21 cellular contexts compared by ENCODE assay signal in the genomic region with DNA sequence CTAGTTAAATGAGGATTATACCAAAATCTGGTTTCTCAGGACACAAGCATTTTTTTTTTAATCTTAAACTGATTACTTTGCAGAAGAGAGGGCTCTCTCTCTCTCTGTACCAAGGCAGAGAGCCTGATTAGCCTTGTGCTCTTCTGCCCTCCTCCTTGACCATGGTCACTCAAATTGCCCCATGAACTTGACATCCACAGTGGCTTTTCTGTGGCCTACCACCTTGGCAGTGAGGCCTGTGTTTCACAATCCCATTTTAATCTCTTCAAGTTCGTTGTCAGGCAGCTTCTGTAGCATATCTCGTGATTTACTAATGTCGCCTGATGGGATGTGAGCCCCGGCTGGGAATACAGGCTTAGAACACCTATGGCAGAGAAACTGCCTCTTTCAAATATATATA. TPM values are rescaled to one million over a fixed set of nuclear protein-coding genes. Genes with fewer than 3 reads are reported as not detected.
DNase-seq lines count a peak whose midpoint lies in the region; ATAC-seq and TF ChIP-seq lines count a peak whose summit lies in the region.
"Had no signal": no experiment of that assay in that cellular context is flagged by ENCODE, and none has a peak within 500 bp of the region (broad histone marks: within the 10 kb centered on the region; RNA-seq: fewer than 3 reads in every experiment).

No MANE protein-coding gene starts in this region.

- H3K9me3 Mint-ChIP-seq in nephron, result no peaks in the 10 kb centered on the region
- H3K9me3 Mint-ChIP-seq: CD14-positive monocyte; CD8-positive, alpha-beta memory T cell had no signal

- H3K4me3 Mint-ChIP-seq in nephron, result no peak overlapping the region
- H3K4me3 Mint-ChIP-seq: CD14-positive monocyte; CD8-positive, alpha-beta memory T cell had no signal

- H3K27ac ChIP-seq in BLaER1 treated with 17β-estradiol and CSF1 and Interleukin-3, amounts not matched to agents 10 nM and 100 nM, result no peak overlapping the region
- H3K27ac ChIP-seq: Peyer's patch had no signal

- H3K27me3 ChIP-seq in BLaER1 treated with 17β-estradiol and CSF1 and Interleukin-3, amounts not matched to agents 10 nM and 100 nM, result no peaks in the 10 kb centered on the region
- H3K27me3 ChIP-seq: Peyer's patch had no signal

- no peak for TF ChIP-seq CTCF in nephron (IDR thresholded peaks at IDR 0.05; ENCODE audit: unreplicated experiment in 3 of 3)

- intact Hi-C loops in left colon (cut with DNase I, micrococcal nuclease), result no loop called here

- H3K4me2 ChIP-seq in BLaER1 treated with 17β-estradiol and CSF1 and Interleukin-3, amounts not matched to agents 10 nM and 100 nM, result peak overlapping the region in 8 of 11 experiments; percentile 9 to 65 (median 48); a peak in 8 of 22 replicates

- no peaks in the 10 kb centered on the region for H3K9me3 ChIP-seq in BLaER1 treated with 17β-estradiol and CSF1 and Interleukin-3, amounts not matched to agents 10 nM and 100 nM (replicated peaks in 1 of 11)
- H3K9me3 ChIP-seq: Peyer's patch had no signal

- no peaks in the 10 kb centered on the region for H4K20me1 ChIP-seq in BLaER1 treated with 17β-estradiol and CSF1 and Interleukin-3, amounts not matched to agents 10 nM and 100 nM

- DNase-seq in OCI-M1 (lab: John Stamatoyannopoulos, UW) (peak; percentile 3), left colon (no peak)
- DNase-seq: CD8-positive, alpha-beta memory T cell; DMS 273 treated with DMSO at 0.1 percent for 48 hours; DMS79 treated with DMSO at 0.1 percent for 48 hours; Karpas-422; NCI-H1417 treated with DMSO at 0.1 percent for 48 hours; NCI-H187; NCI-H2081 treated with DMSO at 0.1 percent for 48 hours; NCI-H2171; NCI-H226; NCI-H510A; Peyer's patch; SIG-M5 had no signal

- peaks cover 6% of the 10 kb centered on the region for H3K27me3 Mint-ChIP-seq in nephron (ENCODE audit: low read depth)
- H3K27me3 Mint-ChIP-seq: CD8-positive, alpha-beta memory T cell had no signal

- peaks cover under 1 to 32% (median 16%) of the 10 kb centered on the region in 10 experiments; a peak in 18 of 20 replicates for H3K4me1 ChIP-seq in BLaER1 treated with 17β-estradiol and CSF1 and Interleukin-3, amounts not matched to agents 10 nM and 100 nM

- H3K36me3 ChIP-seq in BLaER1 treated with 17β-estradiol and CSF1 and Interleukin-3, amounts not matched to agents 10 nM and 100 nM, result peaks cover 0 to 62% (median 6%) of the 10 kb centered on the region in 11 experiments; a peak in 10 of 22 replicates
- H3K36me3 ChIP-seq: Peyer's patch had no signal

- H3K27ac Mint-ChIP-seq in nephron, result peak overlapping the region in 2 of 3 experiments; percentile 44 to 61

- H3K4me1 Mint-ChIP-seq in nephron, result peaks cover 31% of the 10 kb centered on the region
- H3K4me1 Mint-ChIP-seq: CD8-positive, alpha-beta memory T cell had no signal

- no peak overlapping the region for H3K4me3 ChIP-seq in BLaER1 treated with 17β-estradiol and CSF1 and Interleukin-3, amounts not matched to agents 10 nM and 100 nM
- H3K4me3 ChIP-seq: Peyer's patch had no signal

- ATAC-seq in left colon, result peak; percentile 31
- no peak for ATAC-seq in HG02973 (IDR thresholded peaks at IDR 0.05; ENCODE audit: unreplicated experiment)
- no peak for ATAC-seq in HG03139 (IDR thresholded peaks at IDR 0.05; ENCODE audit: unreplicated experiment)
- no peak for ATAC-seq in GM19395 (IDR thresholded peaks at IDR 0.05; ENCODE audit: unreplicated experiment)
- ATAC-seq in GM21717 (IDR thresholded peaks at IDR 0.05; ENCODE audit: unreplicated experiment), result no peak

- peaks cover 3% of the 10 kb centered on the region for H3K36me3 Mint-ChIP-seq in nephron (ENCODE audit: low read depth)

- H3K9ac ChIP-seq in BLaER1 treated with 17β-estradiol and CSF1 and Interleukin-3, amounts not matched to agents 10 nM and 100 nM, result 0 out of 22 replicates have a peak overlapping the region, but pooled peaks of 1 of the 11 experiments have one; percentile 10

RNA-seq across cellular contexts. Expression of gene PWP1, which starts 30.7 kb away (rescaled TPM):
- total RNA-seq in left colon, result 10 to 100 TPM; 19.1 to 20.6 TPM
